ENCODE assay signal across 23 cellular contexts in the genomic region with DNA sequence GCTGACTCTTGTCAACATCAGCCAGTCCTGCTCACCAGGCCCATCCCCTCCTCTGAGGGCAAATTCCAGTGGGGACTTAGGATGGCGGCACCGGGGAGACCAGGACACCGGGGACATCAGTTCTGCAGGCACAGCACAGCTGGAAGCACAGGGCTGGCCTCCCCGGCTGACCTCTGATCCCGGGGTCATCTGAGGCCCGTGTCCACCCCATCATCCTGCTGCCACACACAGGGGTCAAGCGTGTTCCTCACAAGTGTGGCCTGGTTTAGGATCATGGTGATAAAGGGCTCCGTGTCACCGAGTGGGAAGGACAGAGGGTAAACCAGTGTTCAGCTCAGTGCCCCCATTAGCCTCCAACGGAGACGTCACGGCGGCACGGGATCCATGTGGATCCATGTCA.
"Had no signal": no experiment of that assay in that cellular context is flagged by ENCODE, and none has a peak within 500 bp of the region (broad histone marks: within the 10 kb centered on the region; RNA-seq: fewer than 3 reads in every experiment).

No MANE protein-coding gene starts in this region.

- H3K9me3 Mint-ChIP-seq: activated CD8-positive, alpha-beta T cell treated with anti-CD3 and anti-CD28 coated beads for 36 hours; activated naive CD8-positive, alpha-beta T cell treated with anti-CD3 and anti-CD28 coated beads for 36 hours; activated T-cell treated with anti-CD3 and anti-CD28 coated beads, Interleukin-2, amount 50 U/mL, for 72 hours; activated T-helper 2 cell treated with anti-CD3 and anti-CD28 coated beads, Interferon-gamma antibody, Interleukin-2, Interleukin-4, amounts not matched to agents 10 μg/mL and 5 μg/mL and 100 μg/mL, durations not matched to agents 14 hours and 24 hours and 36 hours had no signal

- H3K4me1 ChIP-seq: SJCRH30 had no signal

- H3K27ac Mint-ChIP-seq: activated CD8-positive, alpha-beta T cell treated with anti-CD3 and anti-CD28 coated beads for 36 hours; activated naive CD4-positive, alpha-beta T cell treated with anti-CD3 and anti-CD28 coated beads, Interleukin-2, amount 10 ng/mL, durations not matched to agents 7 days and 5 days; activated naive CD8-positive, alpha-beta T cell treated with anti-CD3 and anti-CD28 coated beads for 36 hours; activated T-cell treated with anti-CD3 and anti-CD28 coated beads, Interleukin-2, amount 50 U/mL, for 72 hours; activated T-helper 2 cell treated with anti-CD3 and anti-CD28 coated beads, Interferon-gamma antibody, Interleukin-2, Interleukin-4, amounts not matched to agents 10 μg/mL and 5 μg/mL and 100 μg/mL, durations not matched to agents 14 hours and 24 hours and 36 hours had no signal

- ATAC-seq: activated CD4-positive, CD25-positive, alpha-beta regulatory T cell treated with anti-CD3 and anti-CD28 coated beads, Interleukin-2, amount 50 U/mL, for 24 hours; activated CD8-positive, alpha-beta T cell treated with anti-CD3 and anti-CD28 coated beads for 36 hours; activated T-cell treated with anti-CD3 and anti-CD28 coated beads, Interleukin-2, amount 50 U/mL, for 72 hours; Right ventricle myocardium inferior had no signal

- DNase-seq: activated CD4-positive, alpha-beta T cell treated with anti-CD3 and anti-CD28 coated beads for 4 hours; activated CD8-positive, alpha-beta memory T cell treated with anti-CD3 and anti-CD28 coated beads, Interleukin-2, amount 50 U/mL, for 4 hours; activated CD8-positive, alpha-beta T cell treated with anti-CD3 and anti-CD28 coated beads for 36 hours; activated gamma-delta T cell treated with Interleukin-2 at 50 U/mL for 16 hours; activated naive CD4-positive, alpha-beta T cell treated with anti-CD3 and anti-CD28 coated beads, Interleukin-2, amount 10 ng/mL, durations not matched to agents 7 days and 5 days; activated naive CD8-positive, alpha-beta T cell treated with anti-CD3 and anti-CD28 coated beads for 36 hours; activated T-cell treated with anti-CD3 and anti-CD28 coated beads, Interleukin-2, amount 50 U/mL, for 72 hours; NCI-H1092; NCI-H1417; NCI-H1694; NCI-H2029; NCI-H2107; NCI-H2171 treated with DMSO at 0.1 percent for 48 hours; NCI-H226; NCI-H526 treated with DMSO at 0.1 percent for 48 hours; NCI-H82; SJCRH30; SK-N-SH; SW 1271 had no signal

- H3K36me3 ChIP-seq: SJCRH30 had no signal

- H3K9me3 ChIP-seq: SJCRH30, SK-N-SH had no signal

- H3K27me3 ChIP-seq: SJCRH30 had no signal

- H3K4me3 ChIP-seq: SJCRH30 had no signal

- H3K4me3 Mint-ChIP-seq: activated CD8-positive, alpha-beta T cell treated with anti-CD3 and anti-CD28 coated beads for 36 hours; activated naive CD4-positive, alpha-beta T cell treated with anti-CD3 and anti-CD28 coated beads, Interleukin-2, amount 10 ng/mL, durations not matched to agents 7 days and 5 days; activated naive CD8-positive, alpha-beta T cell treated with anti-CD3 and anti-CD28 coated beads for 36 hours; activated T-cell treated with anti-CD3 and anti-CD28 coated beads, Interleukin-2, amount 50 U/mL, for 72 hours had no signal

- H3K36me3 Mint-ChIP-seq: activated naive CD4-positive, alpha-beta T cell treated with anti-CD3 and anti-CD28 coated beads, Interleukin-2, amount 10 ng/mL, durations not matched to agents 7 days and 5 days; activated naive CD8-positive, alpha-beta T cell treated with anti-CD3 and anti-CD28 coated beads for 36 hours had no signal

- H3K27ac ChIP-seq: KMS-11, SJCRH30 had no signal
